8 cellular contexts compared by ENCODE assay signal in the genomic region with DNA sequence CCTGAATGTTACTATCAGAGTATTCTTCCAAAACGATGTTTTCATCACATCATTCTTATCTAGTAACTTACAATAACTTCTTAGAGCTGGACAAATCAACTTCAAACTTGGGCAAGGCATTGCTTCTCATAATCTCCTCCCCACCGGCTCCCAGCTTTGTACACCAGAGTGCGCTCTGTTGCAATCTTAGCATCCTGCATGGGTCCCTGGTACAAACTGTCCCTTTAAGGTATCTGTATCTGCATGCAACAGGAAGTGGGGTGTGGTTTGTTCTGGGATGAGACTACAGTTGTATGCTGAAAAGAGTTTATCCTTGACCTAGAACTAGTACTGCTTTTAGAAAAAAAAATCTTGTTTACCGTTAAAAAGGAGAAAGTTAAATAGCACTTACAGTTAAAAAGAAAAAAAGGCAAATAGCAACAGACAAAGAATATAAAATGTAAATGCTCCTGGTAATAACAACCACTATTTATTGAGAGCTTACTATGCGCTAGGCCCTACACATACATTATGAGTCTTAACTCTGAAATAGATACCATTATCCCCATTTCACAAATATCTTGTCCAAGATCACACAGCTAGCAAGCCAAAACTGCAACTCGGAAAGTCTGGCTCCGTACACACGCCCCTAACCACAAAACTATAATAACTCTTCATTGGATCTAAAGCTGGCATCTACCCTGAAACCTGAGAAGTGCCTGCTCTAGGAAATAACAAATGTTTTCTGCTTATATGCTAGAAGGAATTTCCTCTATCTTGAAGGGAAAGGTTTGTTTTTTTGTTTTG. TPM values are rescaled to one million over a fixed set of nuclear protein-coding genes. Genes with fewer than 3 reads are reported as not detected.
DNase-seq lines count a peak whose midpoint lies in the region; ATAC-seq lines count a peak whose summit lies in the region.

No MANE protein-coding gene starts in this region.

- H3K4me3 Mint-ChIP-seq in dendritic cell treated with granulocyte-macrophage colony-stimulating factor and Interleukin-4, amounts not matched to agents 40 ng/mL and 50 ng/mL, for 4 days = no peak overlapping the region

- H3K27ac Mint-ChIP-seq in dendritic cell treated with granulocyte-macrophage colony-stimulating factor and Interleukin-4, amounts not matched to agents 40 ng/mL and 50 ng/mL, for 4 days = peak overlapping the region; percentile 65

- H3K36me3 Mint-ChIP-seq in dendritic cell treated with granulocyte-macrophage colony-stimulating factor and Interleukin-4, amounts not matched to agents 40 ng/mL and 50 ng/mL, for 4 days (ENCODE audit: low read depth) = peaks cover 8% of the 10 kb centered on the region

- peaks cover 5% of the 10 kb centered on the region for H3K9me3 Mint-ChIP-seq in dendritic cell treated with granulocyte-macrophage colony-stimulating factor and Interleukin-4, amounts not matched to agents 40 ng/mL and 50 ng/mL, for 4 days

- H3K4me1 Mint-ChIP-seq in dendritic cell treated with granulocyte-macrophage colony-stimulating factor and Interleukin-4, amounts not matched to agents 40 ng/mL and 50 ng/mL, for 4 days (ENCODE audit: low read depth) = peaks cover 26% of the 10 kb centered on the region

- no peaks in the 10 kb centered on the region for H3K27me3 Mint-ChIP-seq in dendritic cell treated with granulocyte-macrophage colony-stimulating factor and Interleukin-4, amounts not matched to agents 40 ng/mL and 50 ng/mL, for 4 days

- peak; percentile 100 for ATAC-seq in HG02678 (IDR thresholded peaks at IDR 0.05; ENCODE audit: unreplicated experiment)
- peak; percentile 97 to 99 for ATAC-seq in activated CD4-positive, CD25-positive, alpha-beta regulatory T cell treated with anti-CD3 and anti-CD28 coated beads, Interleukin-2, amount 50 U/mL, for 24 hours

- intact Hi-C loops in dendritic cell treated with granulocyte-macrophage colony-stimulating factor and Interleukin-4, amounts not matched to agents 40 ng/mL and 50 ng/mL, for 4 days (cut with micrococcal nuclease) = loop anchor here (2.0 kb wide), 2 partner anchors 94 to 240 kb away; no protein-coding TSS in a partner anchor

- DNase-seq in NCI-H2227 (lab: John Stamatoyannopoulos, UW; ENCODE audit: unreplicated experiment) (peak; percentile 27), NCI-H2227 treated with DMSO at 0.1 percent for 48 hours (lab: John Stamatoyannopoulos, UW) (no peak), NCI-H1417 (lab: John Stamatoyannopoulos, UW) (peak in 2 of 3 experiments; percentile 14 to 59), myocyte (ENCODE audit: low read depth) (peak; percentile 83), stromal cell of bone marrow (ENCODE audit: low read depth) (peak; percentile 48)

RNA-seq across cellular contexts. Expression of a gene that starts 9.8 kb away (rescaled TPM):
- total RNA-seq in myocyte = 15.0 and 15.6 TPM in 2 replicates
- 4.8 TPM for polyA plus RNA-seq in myocyte (2012)
